In genomic region chr7:117017017-117017451, GRCh38 we compare ENCODE assay signal across 28 cellular contexts.
A peak's percentile ranks its signal among the peaks of the same experiment; 100 is the strongest.
DNase-seq lines count a peak whose midpoint lies in the region; ATAC-seq and TF ChIP-seq lines count a peak whose summit lies in the region.
"Had no signal": no experiment of that assay in that cellular context is flagged by ENCODE, and none has a peak within 500 bp of the region (broad histone marks: within the 10 kb centered on the region; RNA-seq: fewer than 3 reads in every experiment).

No MANE protein-coding gene starts in this region.

- no peak overlapping the region for H3K4me2 ChIP-seq in hepatocyte
- H3K4me2 ChIP-seq: SK-N-SH had no signal

- 84% methylated on average over 4 of the region's 4 CpGs for WGBS in hepatocyte (ENCODE audit: low lambda C conversion rate, missing lambda C conversion rate)

- no peaks in the 10 kb centered on the region for H3K9me2 ChIP-seq in hepatocyte (replicated peaks; ENCODE audit: insufficient read depth)
- H3K9me2 ChIP-seq: SK-N-SH had no signal

- no peak for TF ChIP-seq CTCF in hepatocyte (IDR thresholded peaks at IDR 0.05; ENCODE audit: poor library complexity)

- no peaks in the 10 kb centered on the region for H3K27me3 ChIP-seq in hepatocyte
- H3K27me3 ChIP-seq: upper lobe of left lung had no signal

- no peak overlapping the region for H3K27ac Mint-ChIP-seq in stimulated activated naive CD8-positive, alpha-beta T cell treated with anti-CD3 and anti-CD28 coated beads, Interleukin-15, amount 100 ng/mL, for 72 hours
- peak overlapping the region in 2 of 3 donors; percentile 54 to 69 for H3K27ac Mint-ChIP-seq in IgD-negative memory B cell
- H3K27ac Mint-ChIP-seq: activated CD4-positive, alpha-beta T cell treated with anti-CD3 and anti-CD28 coated beads for 36 hours; H9; natural killer cell; T-helper 1 cell treated with Interleukin-12 subunit alpha and Interleukin-12 subunit beta and Interleukin-4 antibody, amounts not matched to agents 30 μg/mL and 1 μg/mL, for 36 hours had no signal

- no peak for ATAC-seq in stimulated activated naive CD8-positive, alpha-beta T cell treated with anti-CD3 and anti-CD28 coated beads, Interleukin-15, amount 100 ng/mL, for 72 hours
- no peak for ATAC-seq in stimulated activated naive CD8-positive, alpha-beta T cell treated with anti-CD3 and anti-CD28 coated beads, Interleukin-15, Interleukin-2, amounts not matched to agents 100 U/mL and 50 U/mL, for 24 hours
- ATAC-seq: activated CD4-positive, alpha-beta T cell treated with anti-CD3 and anti-CD28 coated beads for 36 hours; natural killer cell had no signal

- peak overlapping the region; percentile 9 to 24 for H3K4me3 Mint-ChIP-seq in stimulated activated naive CD8-positive, alpha-beta T cell treated with anti-CD3 and anti-CD28 coated beads, Interleukin-15, amount 100 ng/mL, for 72 hours
- peak overlapping the region in 2 of 4 donors; percentile 5 to 51 for H3K4me3 Mint-ChIP-seq in IgD-negative memory B cell
- H3K4me3 Mint-ChIP-seq: activated CD4-positive, alpha-beta T cell treated with anti-CD3 and anti-CD28 coated beads for 36 hours; H9; natural killer cell; T-helper 1 cell treated with Interleukin-12 subunit alpha and Interleukin-12 subunit beta and Interleukin-4 antibody, amounts not matched to agents 30 μg/mL and 1 μg/mL, for 36 hours had no signal

- no peaks in the 10 kb centered on the region for H3K36me3 ChIP-seq in hepatocyte (replicated peaks; ENCODE audit: insufficient read depth, low read depth)
- H3K36me3 ChIP-seq: upper lobe of left lung had no signal

- intact Hi-C loops in posterior vena cava (cut with DNase I) = no loop called here

- no peaks in the 10 kb centered on the region for H3K9me3 ChIP-seq in hepatocyte (ENCODE audit: low read depth)
- H3K9me3 ChIP-seq: SK-N-SH, upper lobe of left lung had no signal

- H3K4me1 ChIP-seq in hepatocyte (ENCODE audit: insufficient read depth) = peaks cover 9% of the 10 kb centered on the region

- no peak for DNase-seq in stimulated activated naive CD8-positive, alpha-beta T cell treated with anti-CD3 and anti-CD28 coated beads, Interleukin-15, amount 100 ng/mL, for 72 hours
- DNase-seq in stimulated activated naive CD8-positive, alpha-beta T cell treated with anti-CD3 and anti-CD28 coated beads, Interleukin-15, Interleukin-2, amounts not matched to agents 100 U/mL and 50 U/mL, for 24 hours = no peak
- DNase-seq in erythroblast (lab: John Stamatoyannopoulos, UW) = peak; percentile 60 to 74
- no peak for DNase-seq in hepatocyte (ENCODE audit: low spot score)
- DNase-seq in caudate nucleus (lab: John Stamatoyannopoulos, UW) = no peak
- no peak for DNase-seq in posterior vena cava (ENCODE audit: low spot score)
- no peak for DNase-seq in cortex of kidney (lab: John Stamatoyannopoulos, UW)
- DNase-seq: activated CD4-positive, alpha-beta T cell treated with anti-CD3 and anti-CD28 coated beads for 36 hours; activated effector memory CD4-positive, alpha-beta T cell treated with anti-CD3 and anti-CD28 coated beads, Interleukin-2, amount 50 U/mL, for 16 hours; activated T-cell treated with anti-CD3 and anti-CD28 coated beads, Interleukin-2, amount 50 U/mL, for 1 hour; cerebellar nuclear complex; COR-L47; DMS79 treated with DMSO at 0.1 percent for 48 hours; GF-D8; H9; KBM-7; natural killer cell; NCI-H1417; NCI-H2029 treated with DMSO at 0.1 percent for 48 hours; NCI-H345; NCI-H774; SK-N-SH; stimulated activated CD4-positive, alpha-beta T cell treated with anti-CD3 and anti-CD28 coated beads, Interleukin-2, amount 100 ng/mL, for 24 hours; substantia nigra; upper lobe of left lung had no signal

- H3K79me2 ChIP-seq in hepatocyte = peaks cover 66% of the 10 kb centered on the region

- H3K9me3 Mint-ChIP-seq in stimulated activated naive CD8-positive, alpha-beta T cell treated with anti-CD3 and anti-CD28 coated beads, Interleukin-15, amount 100 ng/mL, for 72 hours = no peaks in the 10 kb centered on the region
- H3K9me3 Mint-ChIP-seq in IgD-negative memory B cell = no peaks in the 10 kb centered on the region
- H3K9me3 Mint-ChIP-seq: H9; natural killer cell; T-helper 1 cell treated with Interleukin-12 subunit alpha and Interleukin-12 subunit beta and Interleukin-4 antibody, amounts not matched to agents 30 μg/mL and 1 μg/mL, for 36 hours had no signal

- no peak overlapping the region for H2AFZ ChIP-seq in hepatocyte

- H3K36me3 Mint-ChIP-seq in IgD-negative memory B cell = no peaks in the 10 kb centered on the region
- H3K36me3 Mint-ChIP-seq: natural killer cell had no signal

- H3K27ac ChIP-seq in hepatocyte = no peak overlapping the region
- H3K27ac ChIP-seq in caudate nucleus (ENCODE audit: low read depth, low read length) = no peak overlapping the region
- H3K27ac ChIP-seq: RWPE1, upper lobe of left lung had no signal

- H4K20me1 ChIP-seq in hepatocyte (ENCODE audit: insufficient read depth, poor library complexity, severe bottlenecking) = no peaks in the 10 kb centered on the region

- no peak overlapping the region for H3K4me3 ChIP-seq in hepatocyte
- H3K4me3 ChIP-seq: upper lobe of left lung had no signal

- no peaks in the 10 kb centered on the region for H3K27me3 Mint-ChIP-seq in stimulated activated naive CD8-positive, alpha-beta T cell treated with anti-CD3 and anti-CD28 coated beads, Interleukin-15, amount 100 ng/mL, for 72 hours
- no peaks in the 10 kb centered on the region for H3K27me3 Mint-ChIP-seq in IgD-negative memory B cell

- TF ChIP-seq POLR2A in erythroblast (IDR thresholded peaks at IDR 0.05; ENCODE audit: low read length) = no peak

- H3K4me1 Mint-ChIP-seq in stimulated activated naive CD8-positive, alpha-beta T cell treated with anti-CD3 and anti-CD28 coated beads, Interleukin-15, amount 100 ng/mL, for 72 hours = peaks cover 42% of the 10 kb centered on the region
- peaks cover 11 to 23% (median 13%) of the 10 kb centered on the region in 3 donors for H3K4me1 Mint-ChIP-seq in IgD-negative memory B cell

Comparison
In these comparisons a context has a peak if more than half of its experiments do, and no peak if none do; other contexts are left out.
1. DNase-seq: peak in erythroblast (2 of 2); none in stimulated activated naive CD8-positive, alpha-beta T cell treated with anti-CD3 and anti-CD28 coated beads, Interleukin-15, amount 100 ng/mL, for 72 hours (0 of 2), stimulated activated naive CD8-positive, alpha-beta T cell treated with anti-CD3 and anti-CD28 coated beads, Interleukin-15, Interleukin-2, amounts not matched to agents 100 U/mL and 50 U/mL, for 24 hours (single experiment), hepatocyte (single experiment), caudate nucleus (0 of 61), posterior vena cava (single experiment) and cortex of kidney (single experiment).
2. H3K27ac Mint-ChIP-seq: peak in IgD-negative memory B cell (2 of 3); none in stimulated activated naive CD8-positive, alpha-beta T cell treated with anti-CD3 and anti-CD28 coated beads, Interleukin-15, amount 100 ng/mL, for 72 hours (0 of 2).